Comparison of ENCODE assay signal across 8 cellular contexts in genomic region chr7:150368884-150369739, GRCh38. TPM values are rescaled to one million over a fixed set of nuclear protein-coding genes. Genes with fewer than 3 reads are reported as not detected.
DNase-seq lines count a peak whose midpoint lies in the region; ATAC-seq lines count a peak whose summit lies in the region.

No MANE protein-coding gene starts in this region.

- ATAC-seq in HG02588 (IDR thresholded peaks at IDR 0.05; ENCODE audit: unreplicated experiment) = peak; percentile 38
- ATAC-seq in stimulated activated memory B cell treated with anti-CD40 and anti-IgM and Interleukin-4, amounts not matched to agents 10 μg/mL and 1 μg/mL and 100 μg/mL, for 72 hours = peak; percentile 80

- no peaks in the 10 kb centered on the region for H3K27me3 Mint-ChIP-seq in activated CD4-positive, alpha-beta T cell treated with anti-CD3 and anti-CD28 coated beads, Interleukin-2, amount 10 ng/mL, durations not matched to agents 24 days and 14 days
- H3K27me3 Mint-ChIP-seq in stimulated activated memory B cell treated with anti-CD40 and anti-IgM and Interleukin-4, amounts not matched to agents 10 μg/mL and 1 μg/mL and 100 μg/mL, for 72 hours = no peaks in the 10 kb centered on the region

- H3K9me3 Mint-ChIP-seq in activated CD4-positive, alpha-beta T cell treated with anti-CD3 and anti-CD28 coated beads, Interleukin-2, amount 10 ng/mL, durations not matched to agents 24 days and 14 days = no peaks in the 10 kb centered on the region
- H3K9me3 Mint-ChIP-seq in stimulated activated memory B cell treated with anti-CD40 and anti-IgM and Interleukin-4, amounts not matched to agents 10 μg/mL and 1 μg/mL and 100 μg/mL, for 72 hours = no peaks in the 10 kb centered on the region

- intact Hi-C loops in activated CD4-positive, alpha-beta T cell treated with anti-CD3 and anti-CD28 coated beads, Interleukin-2, amount 10 ng/mL, durations not matched to agents 24 days and 14 days (cut with micrococcal nuclease) = loop anchor here (1.0 to 5.0 kb wide), 5 partner anchors 9 to 497 kb away; partner anchors contain the start of genes ACTR3C, ATP6V0E2 and LRRC61

- H3K36me3 Mint-ChIP-seq in activated CD4-positive, alpha-beta T cell treated with anti-CD3 and anti-CD28 coated beads, Interleukin-2, amount 10 ng/mL, durations not matched to agents 24 days and 14 days (ENCODE audit: low read depth) = peaks cover 23% of the 10 kb centered on the region
- peaks cover 34% of the 10 kb centered on the region for H3K36me3 Mint-ChIP-seq in stimulated activated memory B cell treated with anti-CD40 and anti-IgM and Interleukin-4, amounts not matched to agents 10 μg/mL and 1 μg/mL and 100 μg/mL, for 72 hours

- DNase-seq in NCI-H2081 (lab: John Stamatoyannopoulos, UW) (peak; percentile 52 to 71), NCI-H2081 treated with DMSO at 0.1 percent for 48 hours (lab: John Stamatoyannopoulos, UW) (no peak), NCI-H1105 treated with DMSO at 0.1 percent for 48 hours (lab: John Stamatoyannopoulos, UW) (peak; percentile 21), lung microvascular endothelial cell (ENCODE audit: low read depth in 2 of 2) (peak; percentile 80 to 90)
- peak; percentile 84 for DNase-seq in activated CD4-positive, alpha-beta T cell treated with anti-CD3 and anti-CD28 coated beads, Interleukin-2, amount 10 ng/mL, durations not matched to agents 24 days and 14 days
- peak; percentile 45 for DNase-seq in effector CD4-positive, alpha-beta T cell

- peak overlapping the region; percentile 98 for H3K4me3 Mint-ChIP-seq in activated CD4-positive, alpha-beta T cell treated with anti-CD3 and anti-CD28 coated beads, Interleukin-2, amount 10 ng/mL, durations not matched to agents 24 days and 14 days
- H3K4me3 Mint-ChIP-seq in stimulated activated memory B cell treated with anti-CD40 and anti-IgM and Interleukin-4, amounts not matched to agents 10 μg/mL and 1 μg/mL and 100 μg/mL, for 72 hours = peak overlapping the region; percentile 93

- H3K4me1 Mint-ChIP-seq in activated CD4-positive, alpha-beta T cell treated with anti-CD3 and anti-CD28 coated beads, Interleukin-2, amount 10 ng/mL, durations not matched to agents 24 days and 14 days = peaks cover 38% of the 10 kb centered on the region
- H3K4me1 Mint-ChIP-seq in stimulated activated memory B cell treated with anti-CD40 and anti-IgM and Interleukin-4, amounts not matched to agents 10 μg/mL and 1 μg/mL and 100 μg/mL, for 72 hours = peaks cover 63% of the 10 kb centered on the region

- H3K27ac Mint-ChIP-seq in activated CD4-positive, alpha-beta T cell treated with anti-CD3 and anti-CD28 coated beads, Interleukin-2, amount 10 ng/mL, durations not matched to agents 24 days and 14 days = peak overlapping the region; percentile 97
- H3K27ac Mint-ChIP-seq in stimulated activated memory B cell treated with anti-CD40 and anti-IgM and Interleukin-4, amounts not matched to agents 10 μg/mL and 1 μg/mL and 100 μg/mL, for 72 hours = peak overlapping the region; percentile 98

RNA-seq across cellular contexts. Expression of gene REPIN1, which starts 0.5 kb away (rescaled TPM):
- total RNA-seq in activated CD4-positive, alpha-beta T cell treated with anti-CD3 and anti-CD28 coated beads, Interleukin-2, amount 10 ng/mL, durations not matched to agents 24 days and 14 days = 73.6 and 79.7 TPM in 2 replicates
- 41.9 and 44.0 TPM in 2 replicates for total RNA-seq in lung microvascular endothelial cell

RNA-seq across cellular contexts. Expression of gene ZNF775, which starts 10.0 kb away (rescaled TPM):
- 4.2 and 5.5 TPM in 2 replicates for total RNA-seq in activated CD4-positive, alpha-beta T cell treated with anti-CD3 and anti-CD28 coated beads, Interleukin-2, amount 10 ng/mL, durations not matched to agents 24 days and 14 days
- 4.6 and 5.4 TPM in 2 replicates for total RNA-seq in lung microvascular endothelial cell

RNA-seq across cellular contexts. Expression of gene RARRES2, which starts 27.7 kb away (rescaled TPM):
- total RNA-seq in activated CD4-positive, alpha-beta T cell treated with anti-CD3 and anti-CD28 coated beads, Interleukin-2, amount 10 ng/mL, durations not matched to agents 24 days and 14 days = not detected in 2 replicates
- total RNA-seq in lung microvascular endothelial cell = 0.22 and 2.8 TPM in 2 replicates

RNA-seq across cellular contexts. Expression of gene ACTR3C, which starts 45.8 kb away (rescaled TPM):
- 7.9 and 11.7 TPM in 2 replicates for total RNA-seq in activated CD4-positive, alpha-beta T cell treated with anti-CD3 and anti-CD28 coated beads, Interleukin-2, amount 10 ng/mL, durations not matched to agents 24 days and 14 days
- 2.6 and 8.3 TPM in 2 replicates for total RNA-seq in lung microvascular endothelial cell

RNA-seq across cellular contexts. Expression of gene LRRC61, which starts 46.0 kb away (rescaled TPM):
- 26.8 and 27.5 TPM in 2 replicates for total RNA-seq in activated CD4-positive, alpha-beta T cell treated with anti-CD3 and anti-CD28 coated beads, Interleukin-2, amount 10 ng/mL, durations not matched to agents 24 days and 14 days
- total RNA-seq in lung microvascular endothelial cell = 2.2 and 5.8 TPM in 2 replicates
